1 cellular context compared by ENCODE assay signal in the genomic region with DNA sequence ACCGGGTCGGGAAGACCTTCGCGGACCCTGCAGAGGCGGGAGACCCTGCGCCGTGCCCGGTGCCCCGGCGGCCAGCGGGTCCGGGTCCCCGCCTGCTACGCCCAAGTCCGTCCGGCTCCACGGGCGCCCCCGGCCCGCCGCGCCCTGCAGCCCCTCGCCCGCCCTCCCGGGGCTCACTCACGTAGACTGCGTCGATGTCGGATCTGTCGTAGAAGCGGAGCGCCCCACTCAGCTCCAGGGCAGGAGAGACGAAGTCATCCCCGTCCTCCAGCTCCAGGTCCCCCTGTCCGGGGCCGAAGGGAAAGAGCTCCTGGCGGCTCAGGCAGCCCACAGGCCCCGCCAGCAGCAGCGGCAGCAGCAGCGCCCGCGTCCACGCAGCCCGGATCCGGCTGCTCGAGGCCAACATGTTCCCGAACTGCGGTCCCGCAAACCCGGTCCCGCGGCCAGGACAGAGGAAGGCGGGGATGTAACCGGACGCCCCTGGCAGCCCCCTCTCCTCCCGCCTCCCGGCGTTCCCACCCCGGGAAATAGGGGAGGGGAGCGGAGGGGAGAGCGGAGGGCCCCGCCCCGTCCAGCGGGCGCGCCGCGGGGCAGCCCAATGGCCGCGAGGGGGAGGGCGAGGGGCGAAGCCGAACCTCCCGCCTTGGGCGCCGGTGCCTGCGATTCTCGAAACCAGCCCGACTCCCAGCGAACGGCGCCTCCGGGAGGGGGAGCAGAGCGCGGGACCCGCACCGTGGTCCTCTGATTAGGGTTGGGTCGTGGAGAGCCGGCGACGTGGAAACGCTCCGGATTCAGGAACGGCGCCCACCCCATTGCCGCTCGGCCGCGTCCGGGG.
A peak's percentile ranks its signal among the peaks of the same experiment; 100 is the strongest.
TF ChIP-seq lines count a peak whose summit lies in the region.

A gene with protein sequence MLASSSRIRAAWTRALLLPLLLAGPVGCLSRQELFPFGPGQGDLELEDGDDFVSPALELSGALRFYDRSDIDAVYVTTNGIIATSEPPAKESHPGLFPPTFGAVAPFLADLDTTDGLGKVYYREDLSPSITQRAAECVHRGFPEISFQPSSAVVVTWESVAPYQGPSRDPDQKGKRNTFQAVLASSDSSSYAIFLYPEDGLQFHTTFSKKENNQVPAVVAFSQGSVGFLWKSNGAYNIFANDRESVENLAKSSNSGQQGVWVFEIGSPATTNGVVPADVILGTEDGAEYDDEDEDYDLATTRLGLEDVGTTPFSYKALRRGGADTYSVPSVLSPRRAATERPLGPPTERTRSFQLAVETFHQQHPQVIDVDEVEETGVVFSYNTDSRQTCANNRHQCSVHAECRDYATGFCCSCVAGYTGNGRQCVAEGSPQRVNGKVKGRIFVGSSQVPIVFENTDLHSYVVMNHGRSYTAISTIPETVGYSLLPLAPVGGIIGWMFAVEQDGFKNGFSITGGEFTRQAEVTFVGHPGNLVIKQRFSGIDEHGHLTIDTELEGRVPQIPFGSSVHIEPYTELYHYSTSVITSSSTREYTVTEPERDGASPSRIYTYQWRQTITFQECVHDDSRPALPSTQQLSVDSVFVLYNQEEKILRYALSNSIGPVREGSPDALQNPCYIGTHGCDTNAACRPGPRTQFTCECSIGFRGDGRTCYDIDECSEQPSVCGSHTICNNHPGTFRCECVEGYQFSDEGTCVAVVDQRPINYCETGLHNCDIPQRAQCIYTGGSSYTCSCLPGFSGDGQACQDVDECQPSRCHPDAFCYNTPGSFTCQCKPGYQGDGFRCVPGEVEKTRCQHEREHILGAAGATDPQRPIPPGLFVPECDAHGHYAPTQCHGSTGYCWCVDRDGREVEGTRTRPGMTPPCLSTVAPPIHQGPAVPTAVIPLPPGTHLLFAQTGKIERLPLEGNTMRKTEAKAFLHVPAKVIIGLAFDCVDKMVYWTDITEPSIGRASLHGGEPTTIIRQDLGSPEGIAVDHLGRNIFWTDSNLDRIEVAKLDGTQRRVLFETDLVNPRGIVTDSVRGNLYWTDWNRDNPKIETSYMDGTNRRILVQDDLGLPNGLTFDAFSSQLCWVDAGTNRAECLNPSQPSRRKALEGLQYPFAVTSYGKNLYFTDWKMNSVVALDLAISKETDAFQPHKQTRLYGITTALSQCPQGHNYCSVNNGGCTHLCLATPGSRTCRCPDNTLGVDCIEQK (minus strand): TSS at position 417 of the 835 bp plus-strand sequence. CDS start 11 bp downstream, at position 406.

TF ChIP-seq in WTC11, 78 proteins besides CTCF, POLR2A, EP300 and RAD21 (continued from another document and continues in another):
- TF ChIP-seq TP53 (CRISPR knock-in tag; IDR thresholded peaks at IDR 0.05), result no peak; the same call in 1 of the 2 replicates
- TF ChIP-seq SOX15 (CRISPR knock-in tag; IDR thresholded peaks at IDR 0.05), result no peak
- no peak for TF ChIP-seq EMX1 (CRISPR knock-in tag; IDR thresholded peaks at IDR 0.05)
- peak; percentile 21; the same call in 1 of the 2 replicates for TF ChIP-seq FOXK1 (CRISPR knock-in tag; IDR thresholded peaks at IDR 0.05)
- no peak for TF ChIP-seq TCF7 (CRISPR knock-in tag; IDR thresholded peaks at IDR 0.05; ENCODE audit: low read depth)
- TF ChIP-seq, protein P1, sequence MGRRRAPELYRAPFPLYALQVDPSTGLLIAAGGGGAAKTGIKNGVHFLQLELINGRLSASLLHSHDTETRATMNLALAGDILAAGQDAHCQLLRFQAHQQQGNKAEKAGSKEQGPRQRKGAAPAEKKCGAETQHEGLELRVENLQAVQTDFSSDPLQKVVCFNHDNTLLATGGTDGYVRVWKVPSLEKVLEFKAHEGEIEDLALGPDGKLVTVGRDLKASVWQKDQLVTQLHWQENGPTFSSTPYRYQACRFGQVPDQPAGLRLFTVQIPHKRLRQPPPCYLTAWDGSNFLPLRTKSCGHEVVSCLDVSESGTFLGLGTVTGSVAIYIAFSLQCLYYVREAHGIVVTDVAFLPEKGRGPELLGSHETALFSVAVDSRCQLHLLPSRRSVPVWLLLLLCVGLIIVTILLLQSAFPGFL (CRISPR knock-in tag; IDR thresholded peaks at IDR 0.05; ENCODE audit: borderline replicate concordance), result no peak
- TF ChIP-seq, protein P2, sequence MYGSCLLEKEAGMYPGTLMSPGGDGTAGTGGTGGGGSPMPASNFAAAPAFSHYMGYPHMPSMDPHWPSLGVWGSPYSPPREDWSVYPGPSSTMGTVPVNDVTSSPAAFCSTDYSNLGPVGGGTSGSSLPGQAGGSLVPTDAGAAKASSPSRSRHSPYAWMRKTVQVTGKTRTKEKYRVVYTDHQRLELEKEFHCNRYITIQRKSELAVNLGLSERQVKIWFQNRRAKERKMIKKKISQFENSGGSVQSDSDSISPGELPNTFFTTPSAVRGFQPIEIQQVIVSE (CRISPR knock-in tag; IDR thresholded peaks at IDR 0.05; ENCODE audit: borderline replicate concordance), result no peak
- TF ChIP-seq, protein P3, sequence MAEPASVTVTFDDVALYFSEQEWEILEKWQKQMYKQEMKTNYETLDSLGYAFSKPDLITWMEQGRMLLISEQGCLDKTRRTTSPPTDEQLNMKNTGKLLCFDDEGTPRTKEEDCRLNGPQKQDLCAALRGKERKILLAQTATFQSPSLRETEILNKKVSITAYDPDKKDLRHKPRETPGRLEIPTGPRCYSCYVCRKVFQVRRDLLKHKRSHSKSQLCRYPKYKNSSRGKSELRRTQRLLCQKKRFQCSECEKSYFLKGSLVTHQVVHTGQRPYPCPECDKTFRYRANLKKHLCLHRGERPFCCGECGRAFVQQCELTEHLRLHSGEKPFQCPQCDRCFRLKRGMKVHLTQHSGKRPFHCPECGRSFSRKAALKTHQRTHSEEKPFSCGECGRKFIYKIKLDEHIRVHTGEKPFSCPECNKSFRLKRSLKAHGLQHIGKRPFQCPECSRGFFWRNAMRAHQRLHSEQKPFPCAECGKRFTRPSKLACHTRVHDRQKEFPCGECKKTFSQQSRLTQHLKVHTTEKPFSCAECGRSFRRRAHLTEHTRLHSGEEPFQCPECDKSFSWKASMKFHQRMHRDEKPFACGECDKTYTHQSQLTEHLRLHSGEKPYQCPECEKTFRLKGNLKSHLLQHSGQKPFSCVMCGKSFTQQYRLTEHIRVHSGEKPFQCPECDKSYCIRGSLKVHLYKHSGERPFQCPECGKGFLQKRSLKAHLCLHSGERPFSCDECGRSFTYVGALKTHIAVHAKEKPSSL (CRISPR knock-in tag; conservative IDR thresholded peaks at IDR 0.05), result no peak
- TF ChIP-seq, protein P4, sequence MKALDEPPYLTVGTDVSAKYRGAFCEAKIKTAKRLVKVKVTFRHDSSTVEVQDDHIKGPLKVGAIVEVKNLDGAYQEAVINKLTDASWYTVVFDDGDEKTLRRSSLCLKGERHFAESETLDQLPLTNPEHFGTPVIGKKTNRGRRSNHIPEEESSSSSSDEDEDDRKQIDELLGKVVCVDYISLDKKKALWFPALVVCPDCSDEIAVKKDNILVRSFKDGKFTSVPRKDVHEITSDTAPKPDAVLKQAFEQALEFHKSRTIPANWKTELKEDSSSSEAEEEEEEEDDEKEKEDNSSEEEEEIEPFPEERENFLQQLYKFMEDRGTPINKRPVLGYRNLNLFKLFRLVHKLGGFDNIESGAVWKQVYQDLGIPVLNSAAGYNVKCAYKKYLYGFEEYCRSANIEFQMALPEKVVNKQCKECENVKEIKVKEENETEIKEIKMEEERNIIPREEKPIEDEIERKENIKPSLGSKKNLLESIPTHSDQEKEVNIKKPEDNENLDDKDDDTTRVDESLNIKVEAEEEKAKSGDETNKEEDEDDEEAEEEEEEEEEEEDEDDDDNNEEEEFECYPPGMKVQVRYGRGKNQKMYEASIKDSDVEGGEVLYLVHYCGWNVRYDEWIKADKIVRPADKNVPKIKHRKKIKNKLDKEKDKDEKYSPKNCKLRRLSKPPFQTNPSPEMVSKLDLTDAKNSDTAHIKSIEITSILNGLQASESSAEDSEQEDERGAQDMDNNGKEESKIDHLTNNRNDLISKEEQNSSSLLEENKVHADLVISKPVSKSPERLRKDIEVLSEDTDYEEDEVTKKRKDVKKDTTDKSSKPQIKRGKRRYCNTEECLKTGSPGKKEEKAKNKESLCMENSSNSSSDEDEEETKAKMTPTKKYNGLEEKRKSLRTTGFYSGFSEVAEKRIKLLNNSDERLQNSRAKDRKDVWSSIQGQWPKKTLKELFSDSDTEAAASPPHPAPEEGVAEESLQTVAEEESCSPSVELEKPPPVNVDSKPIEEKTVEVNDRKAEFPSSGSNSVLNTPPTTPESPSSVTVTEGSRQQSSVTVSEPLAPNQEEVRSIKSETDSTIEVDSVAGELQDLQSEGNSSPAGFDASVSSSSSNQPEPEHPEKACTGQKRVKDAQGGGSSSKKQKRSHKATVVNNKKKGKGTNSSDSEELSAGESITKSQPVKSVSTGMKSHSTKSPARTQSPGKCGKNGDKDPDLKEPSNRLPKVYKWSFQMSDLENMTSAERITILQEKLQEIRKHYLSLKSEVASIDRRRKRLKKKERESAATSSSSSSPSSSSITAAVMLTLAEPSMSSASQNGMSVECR (CRISPR knock-in tag; IDR thresholded peaks at IDR 0.05; ENCODE audit: borderline replicate concordance), result no peak; the same call in 1 of the 2 replicates
- TF ChIP-seq, protein P5, sequence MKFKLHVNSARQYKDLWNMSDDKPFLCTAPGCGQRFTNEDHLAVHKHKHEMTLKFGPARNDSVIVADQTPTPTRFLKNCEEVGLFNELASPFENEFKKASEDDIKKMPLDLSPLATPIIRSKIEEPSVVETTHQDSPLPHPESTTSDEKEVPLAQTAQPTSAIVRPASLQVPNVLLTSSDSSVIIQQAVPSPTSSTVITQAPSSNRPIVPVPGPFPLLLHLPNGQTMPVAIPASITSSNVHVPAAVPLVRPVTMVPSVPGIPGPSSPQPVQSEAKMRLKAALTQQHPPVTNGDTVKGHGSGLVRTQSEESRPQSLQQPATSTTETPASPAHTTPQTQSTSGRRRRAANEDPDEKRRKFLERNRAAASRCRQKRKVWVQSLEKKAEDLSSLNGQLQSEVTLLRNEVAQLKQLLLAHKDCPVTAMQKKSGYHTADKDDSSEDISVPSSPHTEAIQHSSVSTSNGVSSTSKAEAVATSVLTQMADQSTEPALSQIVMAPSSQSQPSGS (CRISPR knock-in tag; IDR thresholded peaks at IDR 0.05; ENCODE audit: borderline replicate concordance, low read depth), result no peak; the same call in 1 of the 2 replicates
- TF ChIP-seq ATF1 (CRISPR knock-in tag; IDR thresholded peaks at IDR 0.05), result no peak
- TF ChIP-seq, protein P6, sequence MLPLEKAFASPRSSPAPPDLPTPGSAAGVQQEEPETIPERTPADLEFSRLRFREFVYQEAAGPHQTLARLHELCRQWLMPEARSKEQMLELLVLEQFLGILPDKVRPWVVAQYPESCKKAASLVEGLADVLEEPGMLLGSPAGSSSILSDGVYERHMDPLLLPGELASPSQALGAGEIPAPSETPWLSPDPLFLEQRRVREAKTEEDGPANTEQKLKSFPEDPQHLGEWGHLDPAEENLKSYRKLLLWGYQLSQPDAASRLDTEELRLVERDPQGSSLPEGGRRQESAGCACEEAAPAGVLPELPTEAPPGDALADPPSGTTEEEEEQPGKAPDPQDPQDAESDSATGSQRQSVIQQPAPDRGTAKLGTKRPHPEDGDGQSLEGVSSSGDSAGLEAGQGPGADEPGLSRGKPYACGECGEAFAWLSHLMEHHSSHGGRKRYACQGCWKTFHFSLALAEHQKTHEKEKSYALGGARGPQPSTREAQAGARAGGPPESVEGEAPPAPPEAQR (CRISPR knock-in tag; IDR thresholded peaks at IDR 0.05), result no peak
- TF ChIP-seq ZNF263 (CRISPR knock-in tag; IDR thresholded peaks at IDR 0.05; ENCODE audit: low read depth), result no peak; the same call in 1 of the 2 replicates
- peak; percentile 62; the same call in 1 of the 2 replicates for TF ChIP-seq GABPB1 (CRISPR knock-in tag; IDR thresholded peaks at IDR 0.05)
- TF ChIP-seq, protein P7, sequence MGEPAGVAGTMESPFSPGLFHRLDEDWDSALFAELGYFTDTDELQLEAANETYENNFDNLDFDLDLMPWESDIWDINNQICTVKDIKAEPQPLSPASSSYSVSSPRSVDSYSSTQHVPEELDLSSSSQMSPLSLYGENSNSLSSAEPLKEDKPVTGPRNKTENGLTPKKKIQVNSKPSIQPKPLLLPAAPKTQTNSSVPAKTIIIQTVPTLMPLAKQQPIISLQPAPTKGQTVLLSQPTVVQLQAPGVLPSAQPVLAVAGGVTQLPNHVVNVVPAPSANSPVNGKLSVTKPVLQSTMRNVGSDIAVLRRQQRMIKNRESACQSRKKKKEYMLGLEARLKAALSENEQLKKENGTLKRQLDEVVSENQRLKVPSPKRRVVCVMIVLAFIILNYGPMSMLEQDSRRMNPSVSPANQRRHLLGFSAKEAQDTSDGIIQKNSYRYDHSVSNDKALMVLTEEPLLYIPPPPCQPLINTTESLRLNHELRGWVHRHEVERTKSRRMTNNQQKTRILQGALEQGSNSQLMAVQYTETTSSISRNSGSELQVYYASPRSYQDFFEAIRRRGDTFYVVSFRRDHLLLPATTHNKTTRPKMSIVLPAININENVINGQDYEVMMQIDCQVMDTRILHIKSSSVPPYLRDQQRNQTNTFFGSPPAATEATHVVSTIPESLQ (CRISPR knock-in tag; IDR thresholded peaks at IDR 0.05), result no peak
- TF ChIP-seq, protein P8, sequence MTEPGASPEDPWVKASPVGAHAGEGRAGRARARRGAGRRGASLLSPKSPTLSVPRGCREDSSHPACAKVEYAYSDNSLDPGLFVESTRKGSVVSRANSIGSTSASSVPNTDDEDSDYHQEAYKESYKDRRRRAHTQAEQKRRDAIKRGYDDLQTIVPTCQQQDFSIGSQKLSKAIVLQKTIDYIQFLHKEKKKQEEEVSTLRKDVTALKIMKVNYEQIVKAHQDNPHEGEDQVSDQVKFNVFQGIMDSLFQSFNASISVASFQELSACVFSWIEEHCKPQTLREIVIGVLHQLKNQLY (CRISPR knock-in tag; IDR thresholded peaks at IDR 0.05), result no peak
- TF ChIP-seq, protein P9, sequence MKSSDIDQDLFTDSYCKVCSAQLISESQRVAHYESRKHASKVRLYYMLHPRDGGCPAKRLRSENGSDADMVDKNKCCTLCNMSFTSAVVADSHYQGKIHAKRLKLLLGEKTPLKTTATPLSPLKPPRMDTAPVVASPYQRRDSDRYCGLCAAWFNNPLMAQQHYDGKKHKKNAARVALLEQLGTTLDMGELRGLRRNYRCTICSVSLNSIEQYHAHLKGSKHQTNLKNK (CRISPR knock-in tag; IDR thresholded peaks at IDR 0.05), result no peak
- TF ChIP-seq, protein P10, sequence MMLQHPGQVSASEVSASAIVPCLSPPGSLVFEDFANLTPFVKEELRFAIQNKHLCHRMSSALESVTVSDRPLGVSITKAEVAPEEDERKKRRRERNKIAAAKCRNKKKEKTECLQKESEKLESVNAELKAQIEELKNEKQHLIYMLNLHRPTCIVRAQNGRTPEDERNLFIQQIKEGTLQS (CRISPR knock-in tag; conservative IDR thresholded peaks at IDR 0.05), result no peak
- TF ChIP-seq, protein P11, sequence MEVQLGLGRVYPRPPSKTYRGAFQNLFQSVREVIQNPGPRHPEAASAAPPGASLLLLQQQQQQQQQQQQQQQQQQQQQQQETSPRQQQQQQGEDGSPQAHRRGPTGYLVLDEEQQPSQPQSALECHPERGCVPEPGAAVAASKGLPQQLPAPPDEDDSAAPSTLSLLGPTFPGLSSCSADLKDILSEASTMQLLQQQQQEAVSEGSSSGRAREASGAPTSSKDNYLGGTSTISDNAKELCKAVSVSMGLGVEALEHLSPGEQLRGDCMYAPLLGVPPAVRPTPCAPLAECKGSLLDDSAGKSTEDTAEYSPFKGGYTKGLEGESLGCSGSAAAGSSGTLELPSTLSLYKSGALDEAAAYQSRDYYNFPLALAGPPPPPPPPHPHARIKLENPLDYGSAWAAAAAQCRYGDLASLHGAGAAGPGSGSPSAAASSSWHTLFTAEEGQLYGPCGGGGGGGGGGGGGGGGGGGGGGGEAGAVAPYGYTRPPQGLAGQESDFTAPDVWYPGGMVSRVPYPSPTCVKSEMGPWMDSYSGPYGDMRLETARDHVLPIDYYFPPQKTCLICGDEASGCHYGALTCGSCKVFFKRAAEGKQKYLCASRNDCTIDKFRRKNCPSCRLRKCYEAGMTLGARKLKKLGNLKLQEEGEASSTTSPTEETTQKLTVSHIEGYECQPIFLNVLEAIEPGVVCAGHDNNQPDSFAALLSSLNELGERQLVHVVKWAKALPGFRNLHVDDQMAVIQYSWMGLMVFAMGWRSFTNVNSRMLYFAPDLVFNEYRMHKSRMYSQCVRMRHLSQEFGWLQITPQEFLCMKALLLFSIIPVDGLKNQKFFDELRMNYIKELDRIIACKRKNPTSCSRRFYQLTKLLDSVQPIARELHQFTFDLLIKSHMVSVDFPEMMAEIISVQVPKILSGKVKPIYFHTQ (CRISPR knock-in tag; IDR thresholded peaks at IDR 0.05), result no peak
- TF ChIP-seq, protein P12, sequence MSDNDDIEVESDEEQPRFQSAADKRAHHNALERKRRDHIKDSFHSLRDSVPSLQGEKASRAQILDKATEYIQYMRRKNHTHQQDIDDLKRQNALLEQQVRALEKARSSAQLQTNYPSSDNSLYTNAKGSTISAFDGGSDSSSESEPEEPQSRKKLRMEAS (CRISPR knock-in tag; IDR thresholded peaks at IDR 0.05), result peak; percentile 76
